17 cellular contexts compared by ENCODE assay signal in genomic region chr3:151382671-151383070, GRCh38. TPM values are rescaled to one million over a fixed set of nuclear protein-coding genes. Genes with fewer than 3 reads are reported as not detected.
A peak's percentile ranks its signal among the peaks of the same experiment; 100 is the strongest.
DNase-seq lines count a peak whose midpoint lies in the region; ATAC-seq, FAIRE-seq and TF ChIP-seq lines count a peak whose summit lies in the region.
"Had no signal": no experiment of that assay in that cellular context is flagged by ENCODE, and none has a peak within 500 bp of the region (broad histone marks: within the 10 kb centered on the region; RNA-seq: fewer than 3 reads in every experiment).

No MANE protein-coding gene starts in this region.

- no peaks in the 10 kb centered on the region for H3K36me3 ChIP-seq in astrocyte (ENCODE audit: insufficient read depth, low read length)
- no peaks in the 10 kb centered on the region for H3K36me3 ChIP-seq in CD4-positive, alpha-beta memory T cell (ENCODE audit: insufficient read depth, low read length)

- intact Hi-C loops in CD4-positive, alpha-beta memory T cell (cut with micrococcal nuclease) = no loop called here

- H3K27ac ChIP-seq in astrocyte (ENCODE audit: low read depth, low read length) = no peak overlapping the region
- H3K27ac ChIP-seq in CD4-positive, alpha-beta memory T cell (ENCODE audit: low read depth, low read length) = no peak overlapping the region
- H3K27ac ChIP-seq: A549 had no signal

- no peaks in the 10 kb centered on the region for H3K27me3 ChIP-seq in astrocyte (ENCODE audit: insufficient read depth, low read length)
- H3K27me3 ChIP-seq in CD4-positive, alpha-beta memory T cell (ENCODE audit: insufficient read depth, low read length) = no peaks in the 10 kb centered on the region

- no peak overlapping the region for H3K9ac ChIP-seq in astrocyte (ENCODE audit: low read length)

- peak; percentile 29 for ATAC-seq in GM19455 (IDR thresholded peaks at IDR 0.05; ENCODE audit: unreplicated experiment)
- ATAC-seq in HG03159 (IDR thresholded peaks at IDR 0.05; ENCODE audit: unreplicated experiment) = peak; percentile 32
- ATAC-seq: A549; activated T-cell treated with anti-CD3 and anti-CD28 coated beads, Interleukin-2, amount 50 U/mL, for 4 hours; HepG2 had no signal

- no peaks in the 10 kb centered on the region for H3K27me3 Mint-ChIP-seq in astrocyte (ENCODE audit: low read depth, unreplicated experiment)
- H3K27me3 Mint-ChIP-seq in CD4-positive, alpha-beta memory T cell = peaks cover 2 to 3% of the 10 kb centered on the region in 2 donors

- H3K4me3 Mint-ChIP-seq in astrocyte (ENCODE audit: unreplicated experiment) = no peak overlapping the region
- H3K4me3 Mint-ChIP-seq in CD4-positive, alpha-beta memory T cell = no peak overlapping the region
- H3K4me3 Mint-ChIP-seq: activated T-cell treated with anti-CD3 and anti-CD28 coated beads, Interleukin-2, amount 50 U/mL, for 4 hours; H9 had no signal

- H3K4me2 ChIP-seq in astrocyte (ENCODE audit: low read length) = no peak overlapping the region
- H3K4me2 ChIP-seq: A549 had no signal

- no peaks in the 10 kb centered on the region for H3K9me3 Mint-ChIP-seq in astrocyte (ENCODE audit: unreplicated experiment)
- no peaks in the 10 kb centered on the region for H3K9me3 Mint-ChIP-seq in CD4-positive, alpha-beta memory T cell
- H3K9me3 Mint-ChIP-seq: activated T-cell treated with anti-CD3 and anti-CD28 coated beads, Interleukin-2, amount 50 U/mL, for 4 hours; H9 had no signal

- H3K27ac Mint-ChIP-seq in astrocyte (ENCODE audit: unreplicated experiment) = peak overlapping the region; percentile 2
- H3K27ac Mint-ChIP-seq in CD4-positive, alpha-beta memory T cell = no peak overlapping the region

- no peak for TF ChIP-seq CTCF in astrocyte (IDR thresholded peaks at IDR 0.05; ENCODE audit: insufficient read depth, low read depth, low read length)

- no peaks in the 10 kb centered on the region for H3K4me1 ChIP-seq in astrocyte (ENCODE audit: insufficient read depth, low read length)
- no peaks in the 10 kb centered on the region for H3K4me1 ChIP-seq in CD4-positive, alpha-beta memory T cell (ENCODE audit: insufficient read depth, low read length)
- H3K4me1 ChIP-seq: A549 had no signal

- CTCF ChIA-PET in CD4-positive, alpha-beta memory T cell (lab: Charles Lee; ENCODE audit: partially characterized antibody) = no interaction called here

- peak; percentile 66 to 81 for DNase-seq in AML-193 (lab: John Stamatoyannopoulos, UW)
- DNase-seq in astrocyte (ENCODE audit: low read depth) = no peak
- no peak for DNase-seq in CD4-positive, alpha-beta memory T cell
- no peak for DNase-seq in activated CD8-positive, alpha-beta memory T cell treated with anti-CD3 and anti-CD28 coated beads for 24 hours
- no peak for DNase-seq in OCI-M2 (lab: John Stamatoyannopoulos, UW; ENCODE audit: unreplicated experiment)
- no peak for DNase-seq in NCI-H1694 treated with DMSO at 0.1 percent for 48 hours (lab: John Stamatoyannopoulos, UW)
- DNase-seq: activated T-cell treated with anti-CD3 and anti-CD28 coated beads, Interleukin-2, amount 50 U/mL, for 4 hours; H9; NCI-H446 treated with DMSO at 0.1 percent for 48 hours; T-helper 2 cell had no signal

- no peaks in the 10 kb centered on the region for H3K9me3 ChIP-seq in astrocyte (ENCODE audit: insufficient read depth, low read depth, low read length)
- H3K9me3 ChIP-seq in CD4-positive, alpha-beta memory T cell (ENCODE audit: control insufficient read depth in 1 of 2, low read length in 2 of 2) = no peaks in the 10 kb centered on the region
- H3K9me3 ChIP-seq: A549 had no signal

- H3K79me2 ChIP-seq in astrocyte (ENCODE audit: insufficient read depth, low read length) = no peaks in the 10 kb centered on the region

- H3K4me1 Mint-ChIP-seq in astrocyte (ENCODE audit: low read depth, unreplicated experiment) = peaks cover 4% of the 10 kb centered on the region
- H3K4me1 Mint-ChIP-seq in CD4-positive, alpha-beta memory T cell = peaks cover 0 to 5% (median under 1%) of the 10 kb centered on the region in 4 donors
- H3K4me1 Mint-ChIP-seq: H9 had no signal

- H4K20me1 ChIP-seq in astrocyte (ENCODE audit: insufficient read depth, low read length) = no peaks in the 10 kb centered on the region

- H2AFZ ChIP-seq in astrocyte (ENCODE audit: low read depth, low read length) = no peak overlapping the region

- FAIRE-seq in astrocyte (lab: Jason Lieb, UNC) = no peak
- FAIRE-seq: A549, bronchial epithelial cell, HepG2 had no signal

- H3K36me3 Mint-ChIP-seq in astrocyte (ENCODE audit: low read depth, unreplicated experiment) = no peaks in the 10 kb centered on the region
- no peaks in the 10 kb centered on the region for H3K36me3 Mint-ChIP-seq in CD4-positive, alpha-beta memory T cell

- H3K4me3 ChIP-seq in astrocyte (ENCODE audit: insufficient read depth, low read depth, low read length) = no peak overlapping the region
- no peak overlapping the region for H3K4me3 ChIP-seq in CD4-positive, alpha-beta memory T cell (ENCODE audit: low read length in 2 of 2)
- H3K4me3 ChIP-seq: A549 had no signal

- POLR2A ChIA-PET in CD4-positive, alpha-beta memory T cell (lab: Charles Lee; ENCODE audit: partially characterized antibody) = no interaction called here

RNA-seq across cellular contexts. Expression of gene P2RY12, which starts 1.9 kb away (rescaled TPM):
- not detected in 2 replicates for total RNA-seq in astrocyte
- not detected for total RNA-seq in CD4-positive, alpha-beta memory T cell
- polyA plus RNA-seq in CD4-positive, alpha-beta memory T cell = not detected
- total RNA-seq: activated T-cell treated with anti-CD3 and anti-CD28 coated beads, Interleukin-2, amount 50 U/mL, for 4 hours; bronchial epithelial cell; H9; HepG2; lung microvascular endothelial cell had no signal
- polyA plus RNA-seq: A549, HepG2 had no signal

RNA-seq across cellular contexts. Expression of gene P2RY13, which starts 53.3 kb away (rescaled TPM):
- not detected in 2 replicates for total RNA-seq in astrocyte
- total RNA-seq in CD4-positive, alpha-beta memory T cell = not detected
- not detected for polyA plus RNA-seq in CD4-positive, alpha-beta memory T cell
- total RNA-seq: activated T-cell treated with anti-CD3 and anti-CD28 coated beads, Interleukin-2, amount 50 U/mL, for 4 hours; bronchial epithelial cell; fibroblast of villous mesenchyme; H9; HepG2; lung microvascular endothelial cell had no signal
- polyA plus RNA-seq: A549, HepG2 had no signal

Comparison
In these comparisons a context has a peak if more than half of its experiments do, and no peak if none do; other contexts are left out.
1. DNase-seq: peak in AML-193 (2 of 2); none in astrocyte (single experiment), CD4-positive, alpha-beta memory T cell (0 of 5), activated CD8-positive, alpha-beta memory T cell treated with anti-CD3 and anti-CD28 coated beads for 24 hours (single experiment), OCI-M2 (single experiment) and NCI-H1694 treated with DMSO at 0.1 percent for 48 hours (single experiment).